Comparison of ENCODE assay signal across 23 cellular contexts in the genomic region with DNA sequence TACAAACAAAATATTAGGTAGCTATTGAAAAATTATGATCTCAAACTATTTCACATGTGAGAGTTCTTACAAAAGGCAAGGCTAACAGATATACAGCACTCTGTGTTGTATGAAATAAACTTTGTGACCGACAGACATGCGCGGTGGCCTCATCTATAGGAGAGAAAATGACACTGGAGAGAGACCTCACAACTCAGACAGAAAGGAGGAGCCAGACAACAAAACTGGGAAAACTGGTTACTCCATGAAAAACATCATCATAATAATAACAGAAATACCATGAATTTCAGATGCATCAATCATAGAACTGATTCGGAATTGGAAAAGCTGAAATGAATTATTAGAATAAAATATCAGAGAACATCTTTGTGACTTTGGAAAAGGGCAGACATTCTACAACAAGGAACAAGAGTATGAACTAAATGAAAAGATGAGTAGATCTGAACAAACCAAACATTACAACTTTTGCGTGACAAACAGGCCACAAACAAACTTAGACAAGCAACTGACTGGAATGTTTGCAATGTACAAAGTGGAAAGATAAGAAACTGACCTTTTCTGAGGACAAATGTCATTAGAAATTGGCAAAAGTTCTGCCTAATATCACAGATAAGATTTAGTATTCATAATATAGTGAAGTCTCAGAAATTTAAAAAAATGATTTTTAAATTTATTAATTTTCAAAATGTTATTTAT.
DNase-seq lines count a peak whose midpoint lies in the region; ATAC-seq and TF ChIP-seq lines count a peak whose summit lies in the region.
"Had no signal": no experiment of that assay in that cellular context is flagged by ENCODE, and none has a peak within 500 bp of the region (broad histone marks: within the 10 kb centered on the region; RNA-seq: fewer than 3 reads in every experiment).

No MANE protein-coding gene starts in this region.

- H3K4me1 ChIP-seq in right atrium auricular region (peaks cover 0 to 27% of the 10 kb centered on the region in 2 donors), fibroblast of lung (ENCODE audit: control insufficient read depth, extremely low read depth, insufficient read depth, low read length) (peaks cover 17% of the 10 kb centered on the region)
- no peaks in the 10 kb centered on the region for H3K4me1 ChIP-seq in effector memory CD4-positive, alpha-beta T cell (ENCODE audit: control insufficient read depth, insufficient read depth, low read length, poor library complexity, severe bottlenecking)
- H3K4me1 ChIP-seq: breast epithelium had no signal

- no peak overlapping the region for H2AFZ ChIP-seq in fibroblast of lung (ENCODE audit: low read length)

- H4K20me1 ChIP-seq in fibroblast of lung (ENCODE audit: control insufficient read depth, extremely low read depth, insufficient read depth, low read length): no peaks in the 10 kb centered on the region

- TF ChIP-seq CTCF in right atrium auricular region (IDR thresholded peaks at IDR 0.05) (no peak), fibroblast of lung (conservative IDR thresholded peaks at IDR 0.05 in 1 of 2, IDR thresholded peaks at IDR 0.05 in 1 of 2; ENCODE audit: low read depth in 1 of 2, low read length in 2 of 2) (no peak), osteocyte (IDR thresholded peaks at IDR 0.05) (no peak)

- H3K9me3 Mint-ChIP-seq in osteocyte (ENCODE audit: unreplicated experiment): no peaks in the 10 kb centered on the region
- no peaks in the 10 kb centered on the region for H3K9me3 Mint-ChIP-seq in T-cell
- H3K9me3 Mint-ChIP-seq: activated T-helper 2 cell treated with anti-CD3 and anti-CD28 coated beads, Interferon-gamma antibody, Interleukin-2, Interleukin-4, amounts not matched to agents 10 μg/mL and 5 μg/mL and 100 μg/mL, durations not matched to agents 14 hours and 24 hours and 36 hours; stimulated activated memory B cell treated with anti-CD40 and anti-IgM and Interleukin-4, amounts not matched to agents 10 μg/mL and 1 μg/mL and 100 μg/mL, for 72 hours had no signal

- no peak overlapping the region for H3K4me2 ChIP-seq in fibroblast of lung (ENCODE audit: extremely low read depth, insufficient read depth, low read length)

- H3K27ac ChIP-seq in right atrium auricular region: peak overlapping the region; percentile 22 to 44
- peak overlapping the region; percentile 50 for H3K27ac ChIP-seq in fibroblast of lung (ENCODE audit: insufficient read depth, low read length)
- H3K27ac ChIP-seq in effector memory CD4-positive, alpha-beta T cell (ENCODE audit: insufficient read depth, low read length, poor library complexity, severe bottlenecking): no peak overlapping the region
- H3K27ac ChIP-seq: breast epithelium, thyroid gland had no signal

- no peak overlapping the region for H3K4me3 Mint-ChIP-seq in osteocyte (ENCODE audit: unreplicated experiment)
- H3K4me3 Mint-ChIP-seq in T-cell: no peak overlapping the region
- H3K4me3 Mint-ChIP-seq: stimulated activated memory B cell treated with anti-CD40 and anti-IgM and Interleukin-4, amounts not matched to agents 10 μg/mL and 1 μg/mL and 100 μg/mL, for 72 hours had no signal

- no peaks in the 10 kb centered on the region for H3K27me3 ChIP-seq in right atrium auricular region
- H3K27me3 ChIP-seq in fibroblast of lung (ENCODE audit: control insufficient read depth, insufficient read depth, low read length): no peaks in the 10 kb centered on the region
- H3K27me3 ChIP-seq in effector memory CD4-positive, alpha-beta T cell (replicated peaks; ENCODE audit: control insufficient read depth, insufficient read depth, low read length, poor library complexity, severe bottlenecking): no peaks in the 10 kb centered on the region
- H3K27me3 ChIP-seq: breast epithelium, thyroid gland had no signal

- H3K27ac Mint-ChIP-seq in osteocyte (ENCODE audit: unreplicated experiment) (peak overlapping the region; percentile 55), T-cell (no peak overlapping the region)
- H3K27ac Mint-ChIP-seq: activated T-helper 2 cell treated with anti-CD3 and anti-CD28 coated beads, Interferon-gamma antibody, Interleukin-2, Interleukin-4, amounts not matched to agents 10 μg/mL and 5 μg/mL and 100 μg/mL, durations not matched to agents 14 hours and 24 hours and 36 hours; stimulated activated memory B cell treated with anti-CD40 and anti-IgM and Interleukin-4, amounts not matched to agents 10 μg/mL and 1 μg/mL and 100 μg/mL, for 72 hours had no signal

- H3K27me3 Mint-ChIP-seq in osteocyte (ENCODE audit: unreplicated experiment) (no peaks in the 10 kb centered on the region), T-cell (no peaks in the 10 kb centered on the region)
- H3K27me3 Mint-ChIP-seq: stimulated activated memory B cell treated with anti-CD40 and anti-IgM and Interleukin-4, amounts not matched to agents 10 μg/mL and 1 μg/mL and 100 μg/mL, for 72 hours had no signal

- H3K79me2 ChIP-seq in fibroblast of lung (ENCODE audit: control insufficient read depth, insufficient read depth, low read length): peaks cover 13% of the 10 kb centered on the region

- intact Hi-C loops in cardiac septum (cut with DNase I): no loop called here

- no peak overlapping the region for H3K4me3 ChIP-seq in right atrium auricular region
- no peak overlapping the region for H3K4me3 ChIP-seq in fibroblast of lung (replicated peaks in 1 of 4; ENCODE audit: control extremely low read depth in 1 of 4, insufficient read depth in 1 of 4, low read depth in 3 of 4, low read length in 4 of 4)
- no peak overlapping the region for H3K4me3 ChIP-seq in effector memory CD4-positive, alpha-beta T cell (ENCODE audit: insufficient read depth, low read depth, low read length, poor library complexity, severe bottlenecking)
- H3K4me3 ChIP-seq: breast epithelium, dorsolateral prefrontal cortex, GM12878, HAP-1, thyroid gland had no signal

- ATAC-seq in T-cell (replicated peaks in 1 of 4) (no peak), HG03025 (IDR thresholded peaks at IDR 0.05; ENCODE audit: low FRiP score, unreplicated experiment) (no peak)
- ATAC-seq: GM12878; stimulated activated memory B cell treated with anti-CD40 and anti-IgM and Interleukin-4, amounts not matched to agents 10 μg/mL and 1 μg/mL and 100 μg/mL, for 72 hours had no signal

- peaks cover 28% of the 10 kb centered on the region for H3K4me1 Mint-ChIP-seq in osteocyte (ENCODE audit: unreplicated experiment)
- no peaks in the 10 kb centered on the region for H3K4me1 Mint-ChIP-seq in T-cell

- no peak for DNase-seq in right atrium auricular region (ENCODE audit: low spot score)
- no peak for DNase-seq in cardiac septum (ENCODE audit: low spot score)
- DNase-seq in fibroblast of lung (ENCODE audit: low read depth in 2 of 2): no peak
- DNase-seq in osteocyte (ENCODE audit: extremely low spot score, unreplicated experiment): no peak
- DNase-seq in germinal center (ENCODE audit: low spot score): no peak
- no peak for DNase-seq in T-cell
- DNase-seq in effector memory CD4-positive, alpha-beta T cell: no peak
- DNase-seq: ACHN, DMS 273 treated with DMSO at 0.1 percent for 48 hours, dorsolateral prefrontal cortex, erythroblast, GF-D8, NCI-H1417 treated with DMSO at 0.1 percent for 48 hours, NCI-H2171 treated with DMSO at 0.1 percent for 48 hours, NCI-H748 treated with DMSO at 0.1 percent for 48 hours, OCI-M1 had no signal

- POLR2A ChIA-PET in T-cell (lab: Charles Lee): no interaction called here

- H3K9ac ChIP-seq in fibroblast of lung (ENCODE audit: insufficient read depth, low read length): no peak overlapping the region

- H3K36me3 ChIP-seq in right atrium auricular region (no peaks in the 10 kb centered on the region), fibroblast of lung (ENCODE audit: control insufficient read depth, insufficient read depth, low read length) (peaks cover 11% of the 10 kb centered on the region)
- no peaks in the 10 kb centered on the region for H3K36me3 ChIP-seq in effector memory CD4-positive, alpha-beta T cell (ENCODE audit: control insufficient read depth, insufficient read depth, low read length)
- H3K36me3 ChIP-seq: breast epithelium, thyroid gland had no signal

- CTCF ChIA-PET in T-cell (lab: Charles Lee): no interaction called here

- peaks cover 6% of the 10 kb centered on the region for H3K36me3 Mint-ChIP-seq in osteocyte (ENCODE audit: unreplicated experiment)
- H3K36me3 Mint-ChIP-seq in T-cell: no peaks in the 10 kb centered on the region

- H3K9me3 ChIP-seq in right atrium auricular region (no peaks in the 10 kb centered on the region), fibroblast of lung (ENCODE audit: control insufficient read depth, insufficient read depth, low read depth, low read length) (no peaks in the 10 kb centered on the region)
- no peaks in the 10 kb centered on the region for H3K9me3 ChIP-seq in effector memory CD4-positive, alpha-beta T cell (ENCODE audit: control insufficient read depth, low read length)
- H3K9me3 ChIP-seq: breast epithelium, HAP-1, thyroid gland had no signal
